25 cellular contexts compared by ENCODE assay signal in the genomic region with DNA sequence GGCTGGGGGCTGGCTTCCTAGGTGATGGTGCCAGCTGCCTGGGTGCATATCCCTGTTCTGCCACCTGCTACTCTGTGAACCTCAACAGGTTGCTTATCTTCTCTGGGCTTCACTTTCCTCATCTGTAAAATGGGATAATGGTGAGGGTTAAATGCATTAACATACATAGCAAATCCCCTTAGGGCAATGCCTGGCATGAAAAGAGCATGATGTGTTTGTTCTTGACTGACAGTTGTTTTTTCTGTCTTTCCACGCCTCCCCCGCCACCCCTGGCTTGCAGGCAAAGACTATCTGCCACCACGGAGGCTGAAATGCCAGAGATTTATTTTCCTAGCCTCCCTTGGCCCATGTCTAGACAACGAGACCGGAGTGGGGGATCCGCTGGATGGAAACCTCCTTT.
"Had no signal": no experiment of that assay in that cellular context is flagged by ENCODE, and none has a peak within 500 bp of the region (broad histone marks: within the 10 kb centered on the region; RNA-seq: fewer than 3 reads in every experiment).

No MANE protein-coding gene starts in this region.

- H3K27ac ChIP-seq: heart right ventricle, hepatocyte, left lung, lower lobe of right lung, neutrophil, parathyroid adenoma, right atrium auricular region, skin epidermis, stomach, testis, thyroid gland, transverse colon, upper lobe of right lung had no signal

- H3K4me1 ChIP-seq: heart right ventricle, left lung, lower lobe of right lung, parathyroid adenoma, right atrium auricular region, stomach, testis, thyroid gland, transverse colon, upper lobe of right lung had no signal

- DNase-seq: heart right ventricle; kidney; left colon; left lung; lower lobe of right lung; mammary epithelial cell; mesenchymal stem cell; naive thymus-derived CD8-positive, alpha-beta T cell; occipital lobe; stimulated activated CD4-positive, alpha-beta T cell treated with anti-CD3 and anti-CD28 coated beads, Interleukin-2, amount 100 ng/mL, for 24 hours; stimulated activated CD4-positive, alpha-beta T cell treated with anti-CD3 and anti-CD28 coated beads, Interleukin-4, amount 100 ng/mL, for 1 hour; stimulated activated naive B cell treated with anti-CD40 and anti-IgM and Interleukin-4, amounts not matched to agents 10 μg/mL and 1 μg/mL and 100 μg/mL, for 72 hours; stimulated activated naive CD8-positive, alpha-beta T cell treated with anti-CD3 and anti-CD28 coated beads, Interleukin-15, Interleukin-2, amounts not matched to agents 100 U/mL and 50 U/mL, for 24 hours; stomach; testis; thyroid gland; transverse colon; upper lobe of right lung had no signal

- H3K9me3 ChIP-seq: heart right ventricle, left lung, lower lobe of right lung, neutrophil, right atrium auricular region, stomach, testis, thyroid gland, transverse colon, upper lobe of right lung had no signal

- H3K27me3 ChIP-seq: right atrium auricular region, testis, thyroid gland had no signal

- H3K79me2 ChIP-seq: hepatocyte, parathyroid adenoma had no signal

- ATAC-seq: heart right ventricle; left colon; left lung; lower lobe of right lung; naive thymus-derived CD8-positive, alpha-beta T cell; sciatic nerve; stimulated activated naive B cell treated with anti-CD40 and anti-IgM and Interleukin-4, amounts not matched to agents 10 μg/mL and 1 μg/mL and 100 μg/mL, for 72 hours; stimulated activated naive CD8-positive, alpha-beta T cell treated with anti-CD3 and anti-CD28 coated beads, Interleukin-15, Interleukin-2, amounts not matched to agents 100 U/mL and 50 U/mL, for 24 hours; upper lobe of right lung had no signal

- H3K36me3 ChIP-seq: heart right ventricle, left lung, lower lobe of right lung, neutrophil, right atrium auricular region, stomach, thyroid gland, transverse colon, upper lobe of right lung had no signal

- H3K9ac ChIP-seq: parathyroid adenoma had no signal

- H3K4me2 ChIP-seq: hepatocyte had no signal

- FAIRE-seq: kidney, urothelium cell line had no signal

- H3K4me3 ChIP-seq: heart right ventricle, hepatocyte, left lung, lower lobe of right lung, right atrium auricular region, skin epidermis, stomach, testis, thyroid gland, transverse colon, upper lobe of right lung had no signal

- H2AFZ ChIP-seq: hepatocyte, parathyroid adenoma had no signal
